ENCODE assay signal across 15 cellular contexts in the genomic region with DNA sequence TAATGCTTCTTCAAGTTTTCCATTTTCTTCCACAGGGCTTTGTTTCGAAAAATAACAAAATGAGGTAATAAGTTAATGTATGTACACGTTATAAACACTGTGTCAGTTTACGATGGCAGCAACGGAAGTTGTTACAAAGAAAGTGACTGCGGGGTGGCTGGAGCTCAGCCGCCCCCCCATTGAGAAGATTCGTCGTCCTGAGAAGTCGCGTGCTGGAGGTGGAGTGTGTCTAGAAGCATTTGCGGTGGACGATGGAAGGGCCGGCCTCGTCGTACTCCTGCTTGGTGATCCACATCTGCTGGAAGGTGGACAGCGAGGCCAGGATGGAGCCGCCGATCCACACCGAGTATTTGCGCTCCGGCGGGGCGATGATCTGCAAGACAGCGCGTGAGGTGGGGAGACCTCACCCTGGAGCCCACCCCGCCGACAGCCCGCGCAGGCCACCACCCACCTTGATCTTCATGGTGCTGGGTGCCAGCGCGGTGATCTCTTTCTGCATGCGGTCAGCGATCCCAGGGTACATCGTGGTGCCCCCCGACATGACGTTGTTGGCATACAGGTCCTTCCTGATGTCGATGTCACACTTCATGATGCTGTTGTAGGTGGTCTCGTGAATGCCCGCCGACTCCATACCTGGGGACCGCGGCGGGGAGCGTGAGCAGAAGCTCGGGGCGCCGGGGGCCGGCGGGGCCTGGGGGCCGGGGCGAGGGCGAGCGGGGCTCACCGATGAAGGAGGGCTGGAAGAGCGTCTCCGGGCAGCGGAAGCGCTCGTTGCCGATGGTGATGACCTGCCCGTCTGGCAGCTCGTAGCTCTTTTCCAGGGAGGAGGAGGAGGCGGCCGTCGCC. TPM values are rescaled to one million over a fixed set of nuclear protein-coding genes. Genes with fewer than 3 reads are reported as not detected.
DNase-seq lines count a peak whose midpoint lies in the region; ATAC-seq and TF ChIP-seq lines count a peak whose summit lies in the region.
"Had no signal": no experiment of that assay in that cellular context is flagged by ENCODE, and none has a peak within 500 bp of the region (broad histone marks: within the 10 kb centered on the region; RNA-seq: fewer than 3 reads in every experiment).

No MANE protein-coding gene starts in this region.

- H3K27ac Mint-ChIP-seq in activated naive CD4-positive, alpha-beta T cell treated with anti-CD3 and anti-CD28 coated beads, Interleukin-2, amount 50 U/mL, for 24 hours: no peak overlapping the region
- H3K27ac Mint-ChIP-seq in stimulated activated naive CD8-positive, alpha-beta T cell treated with anti-CD3 and anti-CD28 coated beads, Interleukin-15, amount 100 ng/mL, for 72 hours: peak overlapping the region in 1 of 2 donors; percentile 38

- H3K4me3 Mint-ChIP-seq in activated naive CD4-positive, alpha-beta T cell treated with anti-CD3 and anti-CD28 coated beads, Interleukin-2, amount 50 U/mL, for 24 hours: peak overlapping the region; percentile 84
- peak overlapping the region; percentile 76 to 82 for H3K4me3 Mint-ChIP-seq in stimulated activated naive CD8-positive, alpha-beta T cell treated with anti-CD3 and anti-CD28 coated beads, Interleukin-15, amount 100 ng/mL, for 72 hours

- peaks cover 86% of the 10 kb centered on the region for H3K27me3 ChIP-seq in lower lobe of right lung (ENCODE audit: low read depth)

- DNase-seq in activated naive CD4-positive, alpha-beta T cell treated with Interleukin-2 at 50 U/mL for 16 hours: peak; percentile 19
- DNase-seq in activated naive CD4-positive, alpha-beta T cell treated with anti-CD3 and anti-CD28 coated beads, Interleukin-2, amount 50 U/mL, for 16 hours: no peak
- DNase-seq in lower lobe of right lung (no peak), head of caudate nucleus (no peak), NCI-H146 treated with DMSO at 0.1 percent for 48 hours (lab: John Stamatoyannopoulos, UW; ENCODE audit: unreplicated experiment) (no peak)
- no peak for DNase-seq in stimulated activated naive CD8-positive, alpha-beta T cell treated with anti-CD3 and anti-CD28 coated beads, Interleukin-15, amount 100 ng/mL, for 72 hours
- DNase-seq: foreskin melanocyte, GOT3, NCI-H524 had no signal

- intact Hi-C loops in lower lobe of right lung (cut with DNase I): no loop called here
- intact Hi-C loops in head of caudate nucleus (cut with DNase I): no loop called here

- no peaks in the 10 kb centered on the region for H3K36me3 Mint-ChIP-seq in activated naive CD4-positive, alpha-beta T cell treated with anti-CD3 and anti-CD28 coated beads, Interleukin-2, amount 50 U/mL, for 24 hours

- H3K27ac ChIP-seq in lower lobe of right lung: no peak overlapping the region
- H3K27ac ChIP-seq: cardiac muscle cell, tibial artery had no signal

- ATAC-seq in lower lobe of right lung: no peak
- no peak for ATAC-seq in stimulated activated naive CD8-positive, alpha-beta T cell treated with anti-CD3 and anti-CD28 coated beads, Interleukin-15, amount 100 ng/mL, for 72 hours
- no peak for ATAC-seq in GM19452 (IDR thresholded peaks at IDR 0.05; ENCODE audit: unreplicated experiment)

- no peaks in the 10 kb centered on the region for H3K9me3 ChIP-seq in lower lobe of right lung
- H3K9me3 ChIP-seq: MG63, mucosa of descending colon, tibial artery had no signal

- no peak for TF ChIP-seq CTCF in lower lobe of right lung (IDR thresholded peaks at IDR 0.05)

- no peaks in the 10 kb centered on the region for H3K36me3 ChIP-seq in lower lobe of right lung
- H3K36me3 ChIP-seq: cardiac muscle cell, MG63, tibial artery had no signal

- no peaks in the 10 kb centered on the region for H3K9me3 Mint-ChIP-seq in activated naive CD4-positive, alpha-beta T cell treated with anti-CD3 and anti-CD28 coated beads, Interleukin-2, amount 50 U/mL, for 24 hours
- no peaks in the 10 kb centered on the region for H3K9me3 Mint-ChIP-seq in stimulated activated naive CD8-positive, alpha-beta T cell treated with anti-CD3 and anti-CD28 coated beads, Interleukin-15, amount 100 ng/mL, for 72 hours

- H3K4me1 Mint-ChIP-seq in activated naive CD4-positive, alpha-beta T cell treated with anti-CD3 and anti-CD28 coated beads, Interleukin-2, amount 50 U/mL, for 24 hours: peaks cover 32% of the 10 kb centered on the region
- peaks cover 31% of the 10 kb centered on the region for H3K4me1 Mint-ChIP-seq in stimulated activated naive CD8-positive, alpha-beta T cell treated with anti-CD3 and anti-CD28 coated beads, Interleukin-15, amount 100 ng/mL, for 72 hours

- peaks cover 23% of the 10 kb centered on the region for H3K4me1 ChIP-seq in lower lobe of right lung

- H3K27me3 Mint-ChIP-seq in activated naive CD4-positive, alpha-beta T cell treated with anti-CD3 and anti-CD28 coated beads, Interleukin-2, amount 50 U/mL, for 24 hours: peaks cover 44% of the 10 kb centered on the region
- peaks cover 95% of the 10 kb centered on the region for H3K27me3 Mint-ChIP-seq in stimulated activated naive CD8-positive, alpha-beta T cell treated with anti-CD3 and anti-CD28 coated beads, Interleukin-15, amount 100 ng/mL, for 72 hours

- peak overlapping the region; percentile 14 for H3K4me3 ChIP-seq in lower lobe of right lung
- H3K4me3 ChIP-seq: cardiac muscle cell, MG63, mucosa of descending colon had no signal

RNA-seq across cellular contexts. Expression of a gene that starts 2.4 kb away (rescaled TPM):
- total RNA-seq in lower lobe of right lung: 0.32 TPM
